In the genomic region with DNA sequence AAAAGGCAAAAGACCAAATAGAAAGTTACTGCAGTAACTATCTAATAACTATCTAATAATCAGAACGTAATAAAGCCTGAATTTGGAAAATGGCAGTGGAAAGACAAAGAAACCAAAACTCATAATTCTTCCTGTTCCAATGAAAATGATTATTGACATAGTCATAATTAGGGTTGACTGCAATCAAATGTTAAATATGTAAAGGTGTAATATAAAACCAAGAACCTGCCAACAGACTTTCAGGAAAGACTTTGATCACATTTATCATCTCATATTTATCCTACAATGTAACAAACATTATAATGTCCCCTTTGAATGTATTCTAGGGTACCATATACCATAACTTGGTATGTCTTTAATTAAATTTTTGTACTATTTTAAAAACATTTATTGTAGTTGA, we compare ENCODE assay signal across 18 cellular contexts. TPM values are rescaled to one million over a fixed set of nuclear protein-coding genes. Genes with fewer than 3 reads are reported as not detected.
DNase-seq lines count a peak whose midpoint lies in the region; ATAC-seq, FAIRE-seq and TF ChIP-seq lines count a peak whose summit lies in the region.
"Had no signal": no experiment of that assay in that cellular context is flagged by ENCODE, and none has a peak within 500 bp of the region (broad histone marks: within the 10 kb centered on the region; RNA-seq: fewer than 3 reads in every experiment).

No MANE protein-coding gene starts in this region.

- intact Hi-C loops in colonic mucosa (cut with DNase I) (no loop called here), pancreas (cut with DNase I) (no loop called here), prostate gland (cut with DNase I) (no loop called here)

- H3K9me3 ChIP-seq in BLaER1 (no peaks in the 10 kb centered on the region), colonic mucosa (no peaks in the 10 kb centered on the region), pancreas (no peaks in the 10 kb centered on the region), prostate gland (no peaks in the 10 kb centered on the region)
- H3K9me3 ChIP-seq: HAP-1 had no signal

- H3K4me1 Mint-ChIP-seq in activated T-helper 17 cell treated with anti-CD3 and anti-CD28 coated beads, Interleukin-2, amount 50 U/mL, for 72 hours: peaks cover 6% of the 10 kb centered on the region

- no peak overlapping the region for H3K4me3 Mint-ChIP-seq in activated T-helper 17 cell treated with anti-CD3 and anti-CD28 coated beads, Interleukin-2, amount 50 U/mL, for 72 hours
- H3K4me3 Mint-ChIP-seq: CD8-positive, alpha-beta T cell had no signal

- peaks cover 92% of the 10 kb centered on the region for H3K4me1 ChIP-seq in BLaER1
- no peaks in the 10 kb centered on the region for H3K4me1 ChIP-seq in colonic mucosa
- peaks cover 16 to 36% (median 21%) of the 10 kb centered on the region in 3 donors for H3K4me1 ChIP-seq in pancreas
- H3K4me1 ChIP-seq in prostate gland (replicated peaks): no peaks in the 10 kb centered on the region
- H3K4me1 ChIP-seq: HAP-1 had no signal

- ATAC-seq in pancreas: no peak
- ATAC-seq in activated T-helper 17 cell treated with anti-CD3 and anti-CD28 coated beads, Interleukin-2, amount 50 U/mL, for 72 hours (replicated peaks): no peak
- ATAC-seq in GM21825 (IDR thresholded peaks at IDR 0.05; ENCODE audit: unreplicated experiment): no peak
- ATAC-seq: CD8-positive, alpha-beta T cell; GM12878 had no signal

- 60 to 62% methylated on average over 1 of the region's 1 CpG for WGBS in pancreas, 2 donors
- 58% methylated on average over 1 of the region's 1 CpG for WGBS in prostate gland

- H3K27ac ChIP-seq in BLaER1 (no peak overlapping the region), colonic mucosa (peak overlapping the region; percentile 22), pancreas (no peak overlapping the region), prostate gland (no peak overlapping the region)

- H3K9me3 Mint-ChIP-seq in activated T-helper 17 cell treated with anti-CD3 and anti-CD28 coated beads, Interleukin-2, amount 50 U/mL, for 72 hours: no peaks in the 10 kb centered on the region
- H3K9me3 Mint-ChIP-seq: CD8-positive, alpha-beta T cell had no signal

- H3K27me3 ChIP-seq in BLaER1 (no peaks in the 10 kb centered on the region), colonic mucosa (no peaks in the 10 kb centered on the region), pancreas (no peaks in the 10 kb centered on the region), prostate gland (replicated peaks; ENCODE audit: insufficient read depth) (no peaks in the 10 kb centered on the region)
- H3K27me3 ChIP-seq: BLaER1 treated with 17β-estradiol and CSF1 and Interleukin-3, amounts not matched to agents 10 nM and 100 nM had no signal

- TF ChIP-seq POLR2A in prostate gland (IDR thresholded peaks at IDR 0.05): no peak

- peak overlapping the region; percentile 45 for H3K4me2 ChIP-seq in BLaER1

- peaks cover 5% of the 10 kb centered on the region for H3K36me3 Mint-ChIP-seq in activated T-helper 17 cell treated with anti-CD3 and anti-CD28 coated beads, Interleukin-2, amount 50 U/mL, for 72 hours (ENCODE audit: low read depth)

- H3K36me3 ChIP-seq in BLaER1 (peaks cover 70% of the 10 kb centered on the region), colonic mucosa (no peaks in the 10 kb centered on the region), pancreas (no peaks in the 10 kb centered on the region), prostate gland (no peaks in the 10 kb centered on the region)
- H3K36me3 ChIP-seq: HAP-1 had no signal

- peaks cover 100% of the 10 kb centered on the region for H4K20me1 ChIP-seq in BLaER1

- H3K27me3 Mint-ChIP-seq in activated T-helper 17 cell treated with anti-CD3 and anti-CD28 coated beads, Interleukin-2, amount 50 U/mL, for 72 hours: no peaks in the 10 kb centered on the region

- DNase-seq in NCI-H526 treated with DMSO at 0.1 percent for 48 hours (lab: John Stamatoyannopoulos, UW) (peak; percentile 46), colonic mucosa (no peak), pancreas (no peak), prostate gland (ENCODE audit: low spot score) (no peak)
- DNase-seq: 8988T; Calu3; CD8-positive, alpha-beta T cell; DMS 273 treated with DMSO at 0.1 percent for 48 hours; DMS53; DND-41; EL had no signal

- H3K4me3 ChIP-seq in BLaER1 (no peak overlapping the region), colonic mucosa (no peak overlapping the region), pancreas (no peak overlapping the region), prostate gland (no peak overlapping the region)
- H3K4me3 ChIP-seq: BLaER1 treated with 17β-estradiol and CSF1 and Interleukin-3, amounts not matched to agents 10 nM and 100 nM; GM12878; HAP-1 had no signal

- H3K27ac Mint-ChIP-seq in activated T-helper 17 cell treated with anti-CD3 and anti-CD28 coated beads, Interleukin-2, amount 50 U/mL, for 72 hours: no peak overlapping the region
- H3K27ac Mint-ChIP-seq: CD8-positive, alpha-beta T cell had no signal

- TF ChIP-seq CTCF in colonic mucosa (IDR thresholded peaks at IDR 0.05): no peak
- TF ChIP-seq CTCF in pancreas (IDR thresholded peaks at IDR 0.05): no peak
- TF ChIP-seq CTCF in prostate gland (IDR thresholded peaks at IDR 0.05): no peak

- H3K9ac ChIP-seq in BLaER1 (no peak overlapping the region), colonic mucosa (ENCODE audit: low read depth in 2 of 2, low read length in 2 of 2) (no peak overlapping the region)
- H3K9ac ChIP-seq: BLaER1 treated with 17β-estradiol and CSF1 and Interleukin-3, amounts not matched to agents 10 nM and 100 nM had no signal

- peak; percentile 61 for FAIRE-seq in pancreas (lab: Jason Lieb, UNC)
- FAIRE-seq: GM12878, H1 had no signal

RNA-seq across cellular contexts. Expression of a gene that starts 26.9 kb away (rescaled TPM):
- total RNA-seq in colonic mucosa (10 to 100 TPM; 49.5 to 89.3 TPM), pancreas (10 to 100 TPM; 23.4 to 33.5 (median 25.1) TPM), prostate gland (10 to 100 TPM; 29.3 to 43.1 TPM)
- 1 to 10 TPM; 3.7 to 4.2 TPM for polyA plus RNA-seq in pancreas
- 1 to 10 TPM; 6.9 to 7.6 TPM for total RNA-seq in activated T-helper 17 cell treated with anti-CD3 and anti-CD28 coated beads, Interleukin-2, amount 50 U/mL, for 72 hours
